ENCODE assay signal across 9 cellular contexts in genomic region chr3:10505050-10505790, GRCh38.
DNase-seq lines count a peak whose midpoint lies in the region; ATAC-seq lines count a peak whose summit lies in the region.
"Had no signal": no experiment of that assay in that cellular context is flagged by ENCODE, and none has a peak within 500 bp of the region (broad histone marks: within the 10 kb centered on the region; RNA-seq: fewer than 3 reads in every experiment).

Gene ATP2B2, minus strand, starts transcription at chr3:10505586. Its CDS starts 56,043 bp downstream, at chr3:10449543.

- H3K4me3 ChIP-seq in skeletal muscle cell (ENCODE audit: low read depth, low read length): peak within 1 kb of the TSS; percentile 26

- ATAC-seq in HG02981 (IDR thresholded peaks at IDR 0.05; ENCODE audit: unreplicated experiment): no peak
- ATAC-seq in HG03442 (IDR thresholded peaks at IDR 0.05; ENCODE audit: unreplicated experiment): no peak

- DNase-seq in NCI-H1417 (lab: John Stamatoyannopoulos, UW) (peak; percentile 22 to 73 (median 64)), NCI-H1417 treated with DMSO at 0.1 percent for 48 hours (lab: John Stamatoyannopoulos, UW) (no peak), NCI-H446 treated with DMSO at 0.1 percent for 48 hours (lab: John Stamatoyannopoulos, UW) (peak; percentile 1), glomerular visceral epithelial cell (ENCODE audit: extremely low spot score) (peak; percentile 6), skeletal muscle cell (ENCODE audit: low read depth) (no peak), NCI-H187 treated with DMSO at 0.1 percent for 48 hours (lab: John Stamatoyannopoulos, UW) (no peak)
- DNase-seq: ACHN had no signal

Comparison
In these comparisons a context has a peak if more than half of its experiments do, and no peak if none do; other contexts are left out.
1. DNase-seq: peak in NCI-H1417 (3 of 3), NCI-H446 treated with DMSO at 0.1 percent for 48 hours (single experiment) and glomerular visceral epithelial cell (single experiment); none in NCI-H1417 treated with DMSO at 0.1 percent for 48 hours (single experiment), skeletal muscle cell (single experiment) and NCI-H187 treated with DMSO at 0.1 percent for 48 hours (single experiment).